23 cellular contexts compared by ENCODE assay signal in genomic region chr1:167922611-167923074, GRCh38. TPM values are rescaled to one million over a fixed set of nuclear protein-coding genes. Genes with fewer than 3 reads are reported as not detected.
DNase-seq lines count a peak whose midpoint lies in the region; ATAC-seq and TF ChIP-seq lines count a peak whose summit lies in the region.
"Had no signal": no experiment of that assay in that cellular context is flagged by ENCODE, and none has a peak within 500 bp of the region (broad histone marks: within the 10 kb centered on the region; RNA-seq: fewer than 3 reads in every experiment).

No MANE protein-coding gene starts in this region.

- H3K27me3 ChIP-seq in heart right ventricle: no peaks in the 10 kb centered on the region
- H3K27me3 ChIP-seq: SJCRH30 had no signal

- no peak overlapping the region for H3K4me3 Mint-ChIP-seq in naive thymus-derived CD8-positive, alpha-beta T cell
- H3K4me3 Mint-ChIP-seq: activated CD4-positive, alpha-beta memory T cell treated with anti-CD3 and anti-CD28 coated beads, Interleukin-2, amount 10 ng/mL, durations not matched to agents 7 days and 5 days; activated T-cell treated with anti-CD3 and anti-CD28 coated beads, Interleukin-2, amount 50 U/mL, for 72 hours; natural killer cell treated with Interleukin-12 subunit alpha and Interleukin-12 subunit beta and Interleukin-15 and Interleukin-18, amount 100 ng/mL, for 72 hours had no signal

- peaks cover 0 to 55% (median 20%) of the 10 kb centered on the region in 9 donors for H3K4me1 ChIP-seq in heart right ventricle
- H3K4me1 ChIP-seq: lower lobe of right lung, SJCRH30 had no signal

- H3K36me3 Mint-ChIP-seq in naive thymus-derived CD8-positive, alpha-beta T cell: peaks cover 0 to 40% (median 8%) of the 10 kb centered on the region in 3 donors

- H3K27me3 Mint-ChIP-seq in naive thymus-derived CD8-positive, alpha-beta T cell: no peaks in the 10 kb centered on the region
- H3K27me3 Mint-ChIP-seq: activated CD4-positive, alpha-beta memory T cell treated with anti-CD3 and anti-CD28 coated beads, Interleukin-2, amount 10 ng/mL, durations not matched to agents 7 days and 5 days; brain; natural killer cell treated with Interleukin-12 subunit alpha and Interleukin-12 subunit beta and Interleukin-15 and Interleukin-18, amount 100 ng/mL, for 72 hours; T-helper 17 cell had no signal

- POLR2A ChIA-PET in naive thymus-derived CD8-positive, alpha-beta T cell (lab: Charles Lee): no interaction called here

- H3K27ac Mint-ChIP-seq in naive thymus-derived CD8-positive, alpha-beta T cell: no peak overlapping the region
- H3K27ac Mint-ChIP-seq: activated CD4-positive, alpha-beta memory T cell treated with anti-CD3 and anti-CD28 coated beads, Interleukin-2, amount 10 ng/mL, durations not matched to agents 7 days and 5 days; activated naive CD4-positive, alpha-beta T cell treated with anti-CD3 and anti-CD28 coated beads, Interleukin-2, amount 50 U/mL, for 72 hours; activated T-cell treated with anti-CD3 and anti-CD28 coated beads, Interleukin-2, amount 50 U/mL, for 72 hours; natural killer cell treated with Interleukin-12 subunit alpha and Interleukin-12 subunit beta and Interleukin-15 and Interleukin-18, amount 100 ng/mL, for 72 hours; T-helper 17 cell had no signal

- WGBS in heart right ventricle, 2 donors: 44 to 51% methylated on average over 1 of the region's 1 CpG

- peak overlapping the region in 6 of 10 donors; percentile 25 to 72 (median 58) for H3K27ac ChIP-seq in heart right ventricle
- H3K27ac ChIP-seq: lower lobe of right lung, SJCRH30, thoracic aorta had no signal

- no peaks in the 10 kb centered on the region for H3K9me3 Mint-ChIP-seq in naive thymus-derived CD8-positive, alpha-beta T cell
- H3K9me3 Mint-ChIP-seq: activated CD4-positive, alpha-beta memory T cell treated with anti-CD3 and anti-CD28 coated beads, Interleukin-2, amount 10 ng/mL, durations not matched to agents 7 days and 5 days; activated naive CD4-positive, alpha-beta T cell treated with anti-CD3 and anti-CD28 coated beads, Interleukin-2, amount 50 U/mL, for 72 hours; activated T-cell treated with anti-CD3 and anti-CD28 coated beads, Interleukin-2, amount 50 U/mL, for 72 hours; brain; natural killer cell treated with Interleukin-12 subunit alpha and Interleukin-12 subunit beta and Interleukin-15 and Interleukin-18, amount 100 ng/mL, for 72 hours had no signal

- peaks cover 8 to 20% (median 12%) of the 10 kb centered on the region in 4 donors for H3K4me1 Mint-ChIP-seq in naive thymus-derived CD8-positive, alpha-beta T cell
- H3K4me1 Mint-ChIP-seq: activated CD4-positive, alpha-beta memory T cell treated with anti-CD3 and anti-CD28 coated beads, Interleukin-2, amount 10 ng/mL, durations not matched to agents 7 days and 5 days had no signal

- no peaks in the 10 kb centered on the region for H3K9me3 ChIP-seq in heart right ventricle
- H3K9me3 ChIP-seq: lower lobe of right lung, SJCRH30, thoracic aorta had no signal

- intact Hi-C loops in heart right ventricle (cut with DNase I) (loop anchor here in 1 of 10 donors (10.0 kb wide), 1 partner anchor 98 kb away; no protein-coding TSS in a partner anchor), Right ventricle myocardium superior (cut with DNase I) (no loop called here)

- peak overlapping the region in 1 of 10 donors; percentile 6 for H3K4me3 ChIP-seq in heart right ventricle
- H3K4me3 ChIP-seq: lower lobe of right lung, SJCRH30 had no signal

- DNase-seq in heart right ventricle (no peak), Right ventricle myocardium superior (no peak), RPMI7951 (ENCODE audit: low read depth) (peak; percentile 68), iris pigment epithelial cell (ENCODE audit: low read depth) (peak; percentile 10), retina (no peak), NCI-H1105 (lab: John Stamatoyannopoulos, UW) (no peak)
- no peak for DNase-seq in naive thymus-derived CD8-positive, alpha-beta T cell
- DNase-seq: ACHN; activated CD4-positive, alpha-beta memory T cell treated with anti-CD3 and anti-CD28 coated beads, Interleukin-2, amount 10 ng/mL, durations not matched to agents 7 days and 5 days; activated T-cell treated with anti-CD3 and anti-CD28 coated beads, Interleukin-2, amount 50 U/mL, for 72 hours; DMS53; lower lobe of right lung; NCI-H2081; NCI-H524 treated with DMSO at 0.1 percent for 48 hours; SJCRH30; stimulated activated CD4-positive, alpha-beta T cell treated with anti-CD3 and anti-CD28 coated beads, Interleukin-12 subunit alpha, Interleukin-12 subunit beta, amount 100 ng/mL, for 4 hours; T-helper 17 cell had no signal

- TF ChIP-seq CTCF in heart right ventricle (IDR thresholded peaks at IDR 0.05): no peak

- H3K36me3 ChIP-seq in heart right ventricle: peaks cover 0 to 29% (median 5%) of the 10 kb centered on the region in 9 donors
- H3K36me3 ChIP-seq: thoracic aorta had no signal

- ATAC-seq in heart right ventricle (no peak), Right ventricle myocardium superior (ENCODE audit: poor library complexity) (no peak), HG03342 (IDR thresholded peaks at IDR 0.05; ENCODE audit: unreplicated experiment) (no peak)
- ATAC-seq in naive thymus-derived CD8-positive, alpha-beta T cell: no peak
- ATAC-seq: activated naive CD4-positive, alpha-beta T cell treated with anti-CD3 and anti-CD28 coated beads, Interleukin-2, amount 50 U/mL, for 72 hours; activated T-cell treated with anti-CD3 and anti-CD28 coated beads, Interleukin-2, amount 50 U/mL, for 72 hours; lower lobe of right lung; natural killer cell treated with Interleukin-12 subunit alpha and Interleukin-12 subunit beta and Interleukin-15 and Interleukin-18, amount 100 ng/mL, for 72 hours; T-helper 17 cell had no signal

RNA-seq across cellular contexts. Expression of gene ADCY10, which starts 8.7 kb away (rescaled TPM):
- total RNA-seq in heart right ventricle (under 1 TPM; 0.10 to 0.70 (median 0.19) TPM), Right ventricle myocardium superior (0.05 TPM)
- polyA plus RNA-seq in heart right ventricle: under 1 TPM; 0.15 to 0.16 TPM
- total RNA-seq in RPMI7951 (2014; rRNA removed; shearing (Covaris generic)): under 0.01 and 0.20 TPM in 2 replicates
- 1 to 10 TPM in 1 of 2 experiments, under 1 TPM in 1; 0.41 to 1.1 TPM for total RNA-seq in naive thymus-derived CD8-positive, alpha-beta T cell
- not detected for polyA plus RNA-seq in naive thymus-derived CD8-positive, alpha-beta T cell
- total RNA-seq: H1 had no signal

RNA-seq across cellular contexts. Expression of gene DCAF6, which starts 13.8 kb away (rescaled TPM):
- total RNA-seq in heart right ventricle (100 to 1,000 TPM; 155 to 226 (median 205) TPM), Right ventricle myocardium superior (224 TPM)
- 10 to 100 TPM; 49.0 to 65.8 TPM for polyA plus RNA-seq in heart right ventricle
- total RNA-seq in RPMI7951 (2014; rRNA removed; shearing (Covaris generic)): 34.8 and 42.7 TPM in 2 replicates
- 10 to 100 TPM; 26.2 to 30.1 TPM for total RNA-seq in naive thymus-derived CD8-positive, alpha-beta T cell
- 10 to 100 TPM in 1 of 3 donors, 1 to 10 TPM in 2; 5.7 to 10.0 (median 7.2) TPM for polyA plus RNA-seq in naive thymus-derived CD8-positive, alpha-beta T cell

RNA-seq across cellular contexts. Expression of gene MPC2, which starts 14.2 kb away (rescaled TPM):
- total RNA-seq in heart right ventricle (100 to 1,000 TPM; 168 to 268 (median 226) TPM), Right ventricle myocardium superior (221 TPM)
- 100 to 1,000 TPM; 131 to 186 TPM for polyA plus RNA-seq in heart right ventricle
- 55.2 and 65.0 TPM in 2 replicates for total RNA-seq in RPMI7951 (2014; rRNA removed; shearing (Covaris generic))
- total RNA-seq in naive thymus-derived CD8-positive, alpha-beta T cell: 10 to 100 TPM; 31.2 to 32.2 TPM
- 10 to 100 TPM; 77.5 to 92.3 (median 83.2) TPM for polyA plus RNA-seq in naive thymus-derived CD8-positive, alpha-beta T cell

Comparison
In these comparisons a context has a peak if more than half of its experiments do, and no peak if none do; other contexts are left out.
1. DNase-seq: peak in RPMI7951 (single experiment) and iris pigment epithelial cell (single experiment); none in heart right ventricle (0 of 2), Right ventricle myocardium superior (single experiment), retina (single experiment), NCI-H1105 (single experiment) and naive thymus-derived CD8-positive, alpha-beta T cell (0 of 10).